20 cellular contexts compared by ENCODE assay signal in genomic region chr12:26744697-26745440, GRCh38.
DNase-seq lines count a peak whose midpoint lies in the region; TF ChIP-seq lines count a peak whose summit lies in the region.
"Had no signal": no experiment of that assay in that cellular context is flagged by ENCODE, and none has a peak within 500 bp of the region (broad histone marks: within the 10 kb centered on the region; RNA-seq: fewer than 3 reads in every experiment).

No MANE protein-coding gene starts in this region.

- DNase-seq in DMS153 (lab: John Stamatoyannopoulos, UW) (peak; percentile 19), DMS153 treated with DMSO at 0.1 percent for 48 hours (lab: John Stamatoyannopoulos, UW; ENCODE audit: unreplicated experiment) (no peak), SHP77 (lab: John Stamatoyannopoulos, UW) (peak; percentile 83 to 87), fibroblast of villous mesenchyme (ENCODE audit: low read depth) (peak; percentile 76), smooth muscle cell (lab: John Stamatoyannopoulos, UW; ENCODE audit: unreplicated experiment) (no peak), cerebellar cortex (ENCODE audit: low spot score) (no peak), SKM-1 (lab: John Stamatoyannopoulos, UW; ENCODE audit: unreplicated experiment) (no peak), posterior cingulate gyrus (no peak)
- DNase-seq: activated CD4-positive, alpha-beta T cell treated with anti-CD3 and anti-CD28 coated beads for 4 hours; activated naive CD4-positive, alpha-beta T cell treated with anti-CD3 and anti-CD28 coated beads, Interleukin-2, amount 10 ng/mL, durations not matched to agents 7 days and 5 days; C1 segment of cervical spinal cord; HCEC 1CT; KG1; NCI-H187; spleen; stomach; T-helper 9 cell had no signal

- H3F3A ChIP-seq in smooth muscle cell (ENCODE audit: low read depth), result peaks cover 16% of the 10 kb centered on the region

- H3K4me2 ChIP-seq in smooth muscle cell, result peak overlapping the region; percentile 47

- TF ChIP-seq CTCF in fibroblast of villous mesenchyme (IDR thresholded peaks at IDR 0.05; ENCODE audit: insufficient read depth, low read depth, low read length) (no peak), smooth muscle cell (IDR thresholded peaks at IDR 0.05; ENCODE audit: borderline replicate concordance, insufficient read depth, poor library complexity, severe bottlenecking) (no peak)

- H3K9ac ChIP-seq in smooth muscle cell (ENCODE audit: low read depth), result peak overlapping the region; percentile 8

- no peak overlapping the region for H2AFZ ChIP-seq in smooth muscle cell (ENCODE audit: low read depth)

- H3K4me1 ChIP-seq in smooth muscle cell (ENCODE audit: low read depth), result peaks cover 14% of the 10 kb centered on the region

- no peaks in the 10 kb centered on the region for H3K36me3 ChIP-seq in smooth muscle cell (ENCODE audit: low read depth)
- H3K36me3 ChIP-seq: stomach had no signal

- no peaks in the 10 kb centered on the region for H4K20me1 ChIP-seq in smooth muscle cell (ENCODE audit: low read depth)

- peaks cover 4% of the 10 kb centered on the region for H3K79me2 ChIP-seq in smooth muscle cell (ENCODE audit: low read depth)

- no peak overlapping the region for H3K4me3 ChIP-seq in fibroblast of villous mesenchyme (ENCODE audit: low read depth, low read length)
- no peak overlapping the region for H3K4me3 ChIP-seq in smooth muscle cell
- H3K4me3 ChIP-seq: mucosa of descending colon, spleen, stomach had no signal

- H3K9me3 ChIP-seq in smooth muscle cell (replicated peaks; ENCODE audit: low read depth), result no peaks in the 10 kb centered on the region
- H3K9me3 ChIP-seq: mucosa of descending colon, stomach had no signal

- WGBS in smooth muscle cell (ENCODE audit: low lambda C conversion rate), result 38% methylated on average over 8 of the region's 8 CpGs

- H3K27ac ChIP-seq in smooth muscle cell (ENCODE audit: low read depth), result peak overlapping the region; percentile 49
- H3K27ac ChIP-seq: 22Rv1, HL-60, spleen, stomach had no signal

- intact Hi-C loops in posterior cingulate gyrus (cut with DNase I), result no loop called here

- no peaks in the 10 kb centered on the region for H3K27me3 ChIP-seq in smooth muscle cell (ENCODE audit: low read depth)
- H3K27me3 ChIP-seq: spleen, stomach had no signal

Comparison
In these comparisons a context has a peak if more than half of its experiments do, and no peak if none do; other contexts are left out.
1. DNase-seq: peak in DMS153 (single experiment), SHP77 (2 of 2) and fibroblast of villous mesenchyme (single experiment); none in DMS153 treated with DMSO at 0.1 percent for 48 hours (single experiment), smooth muscle cell (single experiment), cerebellar cortex (single experiment), SKM-1 (single experiment) and posterior cingulate gyrus (0 of 10).